8 cellular contexts compared by ENCODE assay signal in the genomic region with DNA sequence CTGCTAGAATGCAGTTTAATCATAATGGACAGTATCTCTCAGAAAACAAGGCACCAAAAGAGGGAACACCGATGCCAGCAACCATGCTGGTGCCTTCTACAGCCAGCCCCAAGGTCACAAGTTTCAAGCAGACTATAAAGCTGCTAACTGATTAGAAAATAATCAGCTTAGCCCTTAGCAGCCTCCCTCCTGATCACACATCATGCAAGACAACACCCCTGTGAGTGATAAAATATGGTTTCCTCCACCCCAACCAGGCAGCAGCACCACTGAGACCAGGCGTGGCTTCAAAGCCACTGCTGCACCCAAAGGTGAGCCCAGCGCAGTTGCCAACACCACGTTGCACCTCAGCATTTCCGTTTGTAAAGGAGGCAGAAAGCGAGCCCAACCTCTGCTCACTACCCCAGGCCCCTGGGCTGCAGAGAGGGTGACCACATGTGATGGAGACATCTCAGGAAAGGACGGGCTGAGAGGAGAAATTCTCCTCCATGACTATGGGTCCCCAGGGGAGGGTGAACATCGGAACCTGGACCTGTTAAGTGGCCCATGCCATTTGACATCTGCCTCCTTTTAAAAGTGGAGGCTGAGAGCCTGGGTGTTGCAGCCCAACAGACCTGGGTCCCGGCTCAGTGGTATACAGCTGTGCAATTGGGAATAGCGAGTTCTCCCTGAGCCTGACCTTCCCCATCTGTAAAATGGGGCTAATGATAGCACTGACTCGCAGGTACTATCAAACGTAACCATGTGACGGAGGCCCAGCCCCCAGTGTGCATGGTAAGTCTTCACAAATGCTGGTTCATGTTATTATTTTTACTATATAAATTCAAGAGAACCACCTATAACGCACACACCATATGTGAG. TPM values are rescaled to one million over a fixed set of nuclear protein-coding genes. Genes with fewer than 3 reads are reported as not detected.
DNase-seq lines count a peak whose midpoint lies in the region; ATAC-seq, FAIRE-seq and TF ChIP-seq lines count a peak whose summit lies in the region.

No MANE protein-coding gene starts in this region.

- no peak for TF ChIP-seq CTCF in glutamatergic neuron (IDR thresholded peaks at IDR 0.05; ENCODE audit: partially characterized antibody, unreplicated experiment)
- no peak for TF ChIP-seq CTCF in retinal pigment epithelial cell (conservative IDR thresholded peaks at IDR 0.05; ENCODE audit: low read depth, low read length)

- H3K27ac Mint-ChIP-seq in glutamatergic neuron (ENCODE audit: unreplicated experiment): no peak overlapping the region

- peaks cover 2% of the 10 kb centered on the region for H3K9me3 Mint-ChIP-seq in glutamatergic neuron (ENCODE audit: unreplicated experiment)

- DNase-seq in H54 (ENCODE audit: insufficient read length, low spot score): no peak
- DNase-seq in activated CD8-positive, alpha-beta memory T cell treated with anti-CD3 and anti-CD28 coated beads for 24 hours: peak; percentile 77
- DNase-seq in glutamatergic neuron: peak; percentile 4
- peak; percentile 90 for DNase-seq in retinal pigment epithelial cell (ENCODE audit: low read depth)
- no peak for DNase-seq in middle frontal gyrus (ENCODE audit: extremely low spot score, low spot score)
- DNase-seq in GM19240 (ENCODE audit: insufficient read length, low spot score): no peak

- no peak overlapping the region for H3K4me3 ChIP-seq in retinal pigment epithelial cell (ENCODE audit: low read length)

- no peak for FAIRE-seq in H54 (lab: Jason Lieb, UNC)

- no peaks in the 10 kb centered on the region for H3K27me3 Mint-ChIP-seq in glutamatergic neuron (ENCODE audit: unreplicated experiment)

- TF ChIP-seq POLR2A in H54 (IDR thresholded peaks at IDR 0.05; ENCODE audit: low read depth, low read length): 0 out of 2 replicates have a peak, but pooled peaks have one; percentile 12

- no peak for ATAC-seq in GM21825 (IDR thresholded peaks at IDR 0.05; ENCODE audit: unreplicated experiment)
- ATAC-seq in HG03565 (IDR thresholded peaks at IDR 0.05; ENCODE audit: unreplicated experiment): no peak

- H3K4me3 Mint-ChIP-seq in glutamatergic neuron (ENCODE audit: unreplicated experiment): no peak overlapping the region

- no peaks in the 10 kb centered on the region for H3K36me3 Mint-ChIP-seq in glutamatergic neuron (ENCODE audit: unreplicated experiment)

- H3K4me1 Mint-ChIP-seq in glutamatergic neuron (ENCODE audit: low read depth, unreplicated experiment): peaks cover 1% of the 10 kb centered on the region

RNA-seq across cellular contexts. Expression of a gene that starts 11.5 kb away (rescaled TPM):
- total RNA-seq in glutamatergic neuron (ENCODE audit: unreplicated experiment): 2.7 TPM

Comparison
In these comparisons a context has a peak if more than half of its experiments do, and no peak if none do; other contexts are left out.
1. DNase-seq: peak in activated CD8-positive, alpha-beta memory T cell treated with anti-CD3 and anti-CD28 coated beads for 24 hours (single experiment), glutamatergic neuron (single experiment) and retinal pigment epithelial cell (single experiment); none in H54 (single experiment), middle frontal gyrus (single experiment) and GM19240 (single experiment).